Comparison of ENCODE assay signal across 8 cellular contexts in the genomic region with DNA sequence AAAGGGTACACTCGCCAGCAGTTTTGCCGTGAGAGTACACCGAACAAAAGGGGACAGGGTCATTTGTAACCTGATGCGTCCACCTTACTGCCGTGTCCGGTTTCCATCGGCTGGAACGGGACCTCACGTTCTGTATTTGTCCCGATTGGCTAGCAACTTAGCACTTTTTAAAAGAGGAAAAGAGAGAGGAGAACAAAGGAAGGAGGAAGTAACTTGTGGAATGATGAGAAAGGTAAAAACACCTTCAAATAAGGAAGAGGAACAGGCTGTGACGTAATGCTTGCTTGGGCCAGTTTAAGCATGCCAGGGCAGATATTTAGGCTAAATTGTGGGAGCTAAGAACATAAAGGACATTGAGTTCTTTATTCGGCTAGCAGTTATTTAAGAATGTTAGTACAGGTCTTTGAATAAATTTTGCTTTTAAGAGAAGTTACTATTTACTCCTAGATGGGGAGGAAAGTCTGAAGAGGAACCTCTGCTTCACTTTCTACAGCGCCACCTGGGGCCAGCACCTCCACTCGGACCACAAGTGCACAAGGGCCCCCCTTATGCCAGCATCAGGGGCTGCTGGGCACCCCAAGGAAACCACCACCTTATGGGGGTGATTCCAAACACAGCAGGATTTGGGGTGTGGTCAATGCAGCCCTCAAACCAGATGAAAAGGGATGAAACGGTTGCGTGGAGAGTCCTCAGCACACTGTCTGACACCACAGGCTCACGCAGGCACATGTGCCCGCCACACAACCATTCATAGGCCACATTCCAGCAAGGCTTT. TPM values are rescaled to one million over a fixed set of nuclear protein-coding genes. Genes with fewer than 3 reads are reported as not detected.
DNase-seq lines count a peak whose midpoint lies in the region; ATAC-seq and TF ChIP-seq lines count a peak whose summit lies in the region.

No MANE protein-coding gene starts in this region.

- POLR2A ChIA-PET in T-cell (lab: Charles Lee) = interaction anchor here in 1 of 2 donors (1.5 kb wide), 1 partner anchor 114 kb away, joined by 6 read pairs; the partner anchor contains the start of genes LMF2 and NCAPH2

- peaks cover 3% of the 10 kb centered on the region for H3K36me3 Mint-ChIP-seq in T-cell
- H3K36me3 Mint-ChIP-seq in stimulated activated memory B cell treated with anti-CD40 and anti-IgM and Interleukin-4, amounts not matched to agents 10 μg/mL and 1 μg/mL and 100 μg/mL, for 72 hours = no peaks in the 10 kb centered on the region

- no peaks in the 10 kb centered on the region for H3K9me3 Mint-ChIP-seq in T-cell
- no peaks in the 10 kb centered on the region for H3K9me3 Mint-ChIP-seq in stimulated activated memory B cell treated with anti-CD40 and anti-IgM and Interleukin-4, amounts not matched to agents 10 μg/mL and 1 μg/mL and 100 μg/mL, for 72 hours

- peak overlapping the region; percentile 39 for H3K4me3 ChIP-seq in epithelial cell of proximal tubule (ENCODE audit: low read depth, low read length)

- H3K27ac Mint-ChIP-seq in T-cell = peak overlapping the region; percentile 97 to 99
- peak overlapping the region; percentile 94 for H3K27ac Mint-ChIP-seq in stimulated activated memory B cell treated with anti-CD40 and anti-IgM and Interleukin-4, amounts not matched to agents 10 μg/mL and 1 μg/mL and 100 μg/mL, for 72 hours

- H3K27ac ChIP-seq in 22Rv1 = peak overlapping the region; percentile 98

- H3K27me3 Mint-ChIP-seq in T-cell = no peaks in the 10 kb centered on the region
- no peaks in the 10 kb centered on the region for H3K27me3 Mint-ChIP-seq in stimulated activated memory B cell treated with anti-CD40 and anti-IgM and Interleukin-4, amounts not matched to agents 10 μg/mL and 1 μg/mL and 100 μg/mL, for 72 hours

- no peak for ATAC-seq in T-cell (replicated peaks in 1 of 4)
- ATAC-seq in stimulated activated memory B cell treated with anti-CD40 and anti-IgM and Interleukin-4, amounts not matched to agents 10 μg/mL and 1 μg/mL and 100 μg/mL, for 72 hours = no peak
- no peak for ATAC-seq in HG03565 (IDR thresholded peaks at IDR 0.05; ENCODE audit: unreplicated experiment)

- DNase-seq in T-cell (peak in 21 of 34 experiments; percentile 18 to 53 (median 36)), epithelial cell of proximal tubule (ENCODE audit: low read depth) (no peak), SKM-1 treated with dmso at 0.1 percent for 144 hours (lab: John Stamatoyannopoulos, UW; ENCODE audit: unreplicated experiment) (no peak), HuH-7.5 (ENCODE audit: low spot score) (no peak)

- H3K4me1 Mint-ChIP-seq in T-cell = peaks cover 41 to 44% (median 43%) of the 10 kb centered on the region in 3 donors
- H3K4me1 Mint-ChIP-seq in stimulated activated memory B cell treated with anti-CD40 and anti-IgM and Interleukin-4, amounts not matched to agents 10 μg/mL and 1 μg/mL and 100 μg/mL, for 72 hours = peaks cover 45% of the 10 kb centered on the region

- CTCF ChIA-PET in T-cell (lab: Charles Lee) = interaction anchor here in 1 of 2 donors (1.0 to 3.2 kb wide), 5 partner anchors 10 to 125 kb away, joined by 3 to 35 read pairs (median 7); partner anchors contain the start of genes LMF2, NCAPH2 and SCO2

- peak; percentile 78 for TF ChIP-seq CTCF in 22Rv1 (IDR thresholded peaks at IDR 0.05)
- TF ChIP-seq CTCF in GM12874 (IDR thresholded peaks at IDR 0.05; ENCODE audit: insufficient read depth, low read depth, low read length) = peak; percentile 49
- TF ChIP-seq CTCF in epithelial cell of proximal tubule (conservative IDR thresholded peaks at IDR 0.05; ENCODE audit: low read depth, low read length) = peak; percentile 51

- H3K4me3 Mint-ChIP-seq in T-cell = peak overlapping the region; percentile 88 to 90 (median 90)
- H3K4me3 Mint-ChIP-seq in stimulated activated memory B cell treated with anti-CD40 and anti-IgM and Interleukin-4, amounts not matched to agents 10 μg/mL and 1 μg/mL and 100 μg/mL, for 72 hours = peak overlapping the region; percentile 89

RNA-seq across cellular contexts. Expression of gene ARSA, which starts 5.8 kb away (rescaled TPM):
- 100 to 1,000 TPM in 1 of 5 donors, 10 to 100 TPM in 4; 68.3 to 105 (median 90.6) TPM for total RNA-seq in T-cell
- total RNA-seq in epithelial cell of proximal tubule = 25.5 and 58.5 TPM in 2 replicates

RNA-seq across cellular contexts. Expression of gene MAPK8IP2, which starts 21.5 kb away (rescaled TPM):
- under 1 TPM; 0.13 to 0.55 (median 0.39) TPM for total RNA-seq in T-cell
- total RNA-seq in epithelial cell of proximal tubule = 0.23 and 0.43 TPM in 2 replicates

RNA-seq across cellular contexts. Expression of gene CHKB, which starts 39.5 kb away (rescaled TPM):
- total RNA-seq in T-cell = 100 to 1,000 TPM; 151 to 209 (median 203) TPM
- total RNA-seq in epithelial cell of proximal tubule = 29.5 and 50.4 TPM in 2 replicates

RNA-seq across cellular contexts. Expression of gene CPT1B, which starts 43.9 kb away (rescaled TPM):
- total RNA-seq in T-cell (100 to 1,000 TPM in 1 of 5 donors, 10 to 100 TPM in 4; 61.9 to 113 (median 94.5) TPM), epithelial cell of proximal tubule (1.2 and 4.0 TPM in 2 replicates)

RNA-seq across cellular contexts. Expression of gene SHANK3, which starts 50.5 kb away (rescaled TPM):
- under 1 TPM; 0.22 to 0.47 (median 0.28) TPM for total RNA-seq in T-cell
- 1.4 and 3.6 TPM in 2 replicates for total RNA-seq in epithelial cell of proximal tubule

Comparison
In these comparisons a context has a peak if more than half of its experiments do, and no peak if none do; other contexts are left out.
1. DNase-seq: peak in T-cell (21 of 34); none in epithelial cell of proximal tubule (single experiment), SKM-1 treated with dmso at 0.1 percent for 144 hours (single experiment) and HuH-7.5 (single experiment).
2. Peak in every context shown above with its lines, with median percentiles within 50 percentile points of each other: CTCF ChIP-seq.